In the genomic region with DNA sequence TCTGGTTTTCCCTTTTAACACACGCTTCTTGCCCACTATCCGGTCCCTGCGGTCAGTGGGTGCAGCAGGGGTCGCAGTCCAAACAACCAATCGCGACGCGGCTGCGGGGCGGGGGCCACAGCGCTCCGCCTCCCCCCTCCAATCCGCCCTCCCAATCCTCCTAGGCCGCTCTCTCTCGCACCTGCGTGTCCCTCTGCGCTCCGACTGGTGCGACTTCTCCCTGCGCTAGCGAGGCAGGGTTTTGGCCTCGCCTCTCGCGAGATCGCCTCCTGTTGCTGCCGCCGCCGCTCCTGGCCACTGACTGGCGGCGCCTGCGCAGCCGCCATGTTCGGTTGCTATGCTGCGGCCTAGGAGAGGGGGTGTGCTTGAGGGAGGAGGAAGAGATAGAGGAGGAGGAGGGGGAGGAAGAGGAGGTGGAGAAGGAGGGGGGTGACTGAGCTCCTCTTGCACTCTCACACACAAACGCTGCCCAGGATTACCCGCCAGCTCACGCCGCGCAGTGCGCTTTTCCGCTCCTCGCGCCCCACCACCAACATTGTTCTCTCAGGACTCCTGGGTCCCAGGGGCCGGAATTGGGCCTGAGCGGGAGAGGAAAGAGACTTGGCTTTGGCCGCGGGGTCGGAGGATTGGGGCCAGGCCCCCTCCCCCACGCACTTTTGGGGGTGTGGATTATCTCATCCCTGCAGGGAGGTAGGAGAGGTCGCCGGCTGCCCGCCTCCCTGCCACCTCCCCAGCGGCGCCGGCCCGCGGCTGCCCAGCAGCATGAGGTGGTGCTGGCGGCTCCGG, we compare ENCODE assay signal across 1 cellular context.
TF ChIP-seq lines count a peak whose summit lies in the region.

A gene with protein sequence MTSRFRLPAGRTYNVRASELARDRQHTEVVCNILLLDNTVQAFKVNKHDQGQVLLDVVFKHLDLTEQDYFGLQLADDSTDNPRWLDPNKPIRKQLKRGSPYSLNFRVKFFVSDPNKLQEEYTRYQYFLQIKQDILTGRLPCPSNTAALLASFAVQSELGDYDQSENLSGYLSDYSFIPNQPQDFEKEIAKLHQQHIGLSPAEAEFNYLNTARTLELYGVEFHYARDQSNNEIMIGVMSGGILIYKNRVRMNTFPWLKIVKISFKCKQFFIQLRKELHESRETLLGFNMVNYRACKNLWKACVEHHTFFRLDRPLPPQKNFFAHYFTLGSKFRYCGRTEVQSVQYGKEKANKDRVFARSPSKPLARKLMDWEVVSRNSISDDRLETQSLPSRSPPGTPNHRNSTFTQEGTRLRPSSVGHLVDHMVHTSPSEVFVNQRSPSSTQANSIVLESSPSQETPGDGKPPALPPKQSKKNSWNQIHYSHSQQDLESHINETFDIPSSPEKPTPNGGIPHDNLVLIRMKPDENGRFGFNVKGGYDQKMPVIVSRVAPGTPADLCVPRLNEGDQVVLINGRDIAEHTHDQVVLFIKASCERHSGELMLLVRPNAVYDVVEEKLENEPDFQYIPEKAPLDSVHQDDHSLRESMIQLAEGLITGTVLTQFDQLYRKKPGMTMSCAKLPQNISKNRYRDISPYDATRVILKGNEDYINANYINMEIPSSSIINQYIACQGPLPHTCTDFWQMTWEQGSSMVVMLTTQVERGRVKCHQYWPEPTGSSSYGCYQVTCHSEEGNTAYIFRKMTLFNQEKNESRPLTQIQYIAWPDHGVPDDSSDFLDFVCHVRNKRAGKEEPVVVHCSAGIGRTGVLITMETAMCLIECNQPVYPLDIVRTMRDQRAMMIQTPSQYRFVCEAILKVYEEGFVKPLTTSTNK (plus strand): TSS at position 472 of the 786 bp plus-strand sequence. CDS start 49,932 bp downstream, outside the sequence.

TF ChIP-seq in HepG2, 621 proteins besides CTCF, POLR2A, EP300 and RAD21 (continued from another document and continues in another):
- TF ChIP-seq, protein P1, sequence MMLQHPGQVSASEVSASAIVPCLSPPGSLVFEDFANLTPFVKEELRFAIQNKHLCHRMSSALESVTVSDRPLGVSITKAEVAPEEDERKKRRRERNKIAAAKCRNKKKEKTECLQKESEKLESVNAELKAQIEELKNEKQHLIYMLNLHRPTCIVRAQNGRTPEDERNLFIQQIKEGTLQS (CRISPR knock-in tag; IDR thresholded peaks at IDR 0.05): peak; percentile 50; the same call in 1 of the 2 replicates
- TF ChIP-seq STAG1 (CRISPR knock-in tag; IDR thresholded peaks at IDR 0.05): no peak; the same call in 1 of the 2 replicates
- TF ChIP-seq, protein P2, sequence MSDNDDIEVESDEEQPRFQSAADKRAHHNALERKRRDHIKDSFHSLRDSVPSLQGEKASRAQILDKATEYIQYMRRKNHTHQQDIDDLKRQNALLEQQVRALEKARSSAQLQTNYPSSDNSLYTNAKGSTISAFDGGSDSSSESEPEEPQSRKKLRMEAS (IDR thresholded peaks at IDR 0.05): peak; percentile 94
- TF ChIP-seq ZNF136 (CRISPR knock-in tag; IDR thresholded peaks at IDR 0.05; ENCODE audit: low read depth): peak; percentile 97
- no peak for TF ChIP-seq ZNF383 (CRISPR knock-in tag; IDR thresholded peaks at IDR 0.05; ENCODE audit: borderline replicate concordance)
- TF ChIP-seq PITX1 (CRISPR knock-in tag; IDR thresholded peaks at IDR 0.05): peak; percentile 91
- peak; percentile 91; the same call in 1 of the 2 replicates for TF ChIP-seq ZNF747 (CRISPR knock-in tag; IDR thresholded peaks at IDR 0.05; ENCODE audit: borderline replicate concordance)
- TF ChIP-seq GZF1 (CRISPR knock-in tag; IDR thresholded peaks at IDR 0.05): peak; percentile 77; the same call in 1 of the 2 replicates
- TF ChIP-seq, protein P3, sequence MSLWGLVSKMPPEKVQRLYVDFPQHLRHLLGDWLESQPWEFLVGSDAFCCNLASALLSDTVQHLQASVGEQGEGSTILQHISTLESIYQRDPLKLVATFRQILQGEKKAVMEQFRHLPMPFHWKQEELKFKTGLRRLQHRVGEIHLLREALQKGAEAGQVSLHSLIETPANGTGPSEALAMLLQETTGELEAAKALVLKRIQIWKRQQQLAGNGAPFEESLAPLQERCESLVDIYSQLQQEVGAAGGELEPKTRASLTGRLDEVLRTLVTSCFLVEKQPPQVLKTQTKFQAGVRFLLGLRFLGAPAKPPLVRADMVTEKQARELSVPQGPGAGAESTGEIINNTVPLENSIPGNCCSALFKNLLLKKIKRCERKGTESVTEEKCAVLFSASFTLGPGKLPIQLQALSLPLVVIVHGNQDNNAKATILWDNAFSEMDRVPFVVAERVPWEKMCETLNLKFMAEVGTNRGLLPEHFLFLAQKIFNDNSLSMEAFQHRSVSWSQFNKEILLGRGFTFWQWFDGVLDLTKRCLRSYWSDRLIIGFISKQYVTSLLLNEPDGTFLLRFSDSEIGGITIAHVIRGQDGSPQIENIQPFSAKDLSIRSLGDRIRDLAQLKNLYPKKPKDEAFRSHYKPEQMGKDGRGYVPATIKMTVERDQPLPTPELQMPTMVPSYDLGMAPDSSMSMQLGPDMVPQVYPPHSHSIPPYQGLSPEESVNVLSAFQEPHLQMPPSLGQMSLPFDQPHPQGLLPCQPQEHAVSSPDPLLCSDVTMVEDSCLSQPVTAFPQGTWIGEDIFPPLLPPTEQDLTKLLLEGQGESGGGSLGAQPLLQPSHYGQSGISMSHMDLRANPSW (CRISPR knock-in tag; IDR thresholded peaks at IDR 0.05; ENCODE audit: borderline replicate concordance): peak; percentile 41; the same call in 1 of the 2 replicates
- TF ChIP-seq ZNF234 (CRISPR knock-in tag; conservative IDR thresholded peaks at IDR 0.05): no peak
- peak; percentile 75; the same call in 1 of the 2 replicates for TF ChIP-seq ZNF543 (CRISPR knock-in tag; IDR thresholded peaks at IDR 0.05)
- 0 out of 2 replicates have a peak, but pooled peaks have one; percentile 46 for TF ChIP-seq ZBTB3 (CRISPR knock-in tag; IDR thresholded peaks at IDR 0.05; ENCODE audit: borderline replicate concordance, low read depth)
- TF ChIP-seq ZNF124 (CRISPR knock-in tag; IDR thresholded peaks at IDR 0.05): peak; percentile 79
- TF ChIP-seq, protein P4, sequence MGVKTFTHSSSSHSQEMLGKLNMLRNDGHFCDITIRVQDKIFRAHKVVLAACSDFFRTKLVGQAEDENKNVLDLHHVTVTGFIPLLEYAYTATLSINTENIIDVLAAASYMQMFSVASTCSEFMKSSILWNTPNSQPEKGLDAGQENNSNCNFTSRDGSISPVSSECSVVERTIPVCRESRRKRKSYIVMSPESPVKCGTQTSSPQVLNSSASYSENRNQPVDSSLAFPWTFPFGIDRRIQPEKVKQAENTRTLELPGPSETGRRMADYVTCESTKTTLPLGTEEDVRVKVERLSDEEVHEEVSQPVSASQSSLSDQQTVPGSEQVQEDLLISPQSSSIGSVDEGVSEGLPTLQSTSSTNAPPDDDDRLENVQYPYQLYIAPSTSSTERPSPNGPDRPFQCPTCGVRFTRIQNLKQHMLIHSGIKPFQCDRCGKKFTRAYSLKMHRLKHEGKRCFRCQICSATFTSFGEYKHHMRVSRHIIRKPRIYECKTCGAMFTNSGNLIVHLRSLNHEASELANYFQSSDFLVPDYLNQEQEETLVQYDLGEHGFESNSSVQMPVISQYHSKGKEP (CRISPR knock-in tag; IDR thresholded peaks at IDR 0.05): peak; percentile 22; the same call in 1 of the 2 replicates
- TF ChIP-seq NFRKB (IDR thresholded peaks at IDR 0.05): peak; percentile 59; the same call in 1 of the 2 replicates
- TF ChIP-seq, protein P5, sequence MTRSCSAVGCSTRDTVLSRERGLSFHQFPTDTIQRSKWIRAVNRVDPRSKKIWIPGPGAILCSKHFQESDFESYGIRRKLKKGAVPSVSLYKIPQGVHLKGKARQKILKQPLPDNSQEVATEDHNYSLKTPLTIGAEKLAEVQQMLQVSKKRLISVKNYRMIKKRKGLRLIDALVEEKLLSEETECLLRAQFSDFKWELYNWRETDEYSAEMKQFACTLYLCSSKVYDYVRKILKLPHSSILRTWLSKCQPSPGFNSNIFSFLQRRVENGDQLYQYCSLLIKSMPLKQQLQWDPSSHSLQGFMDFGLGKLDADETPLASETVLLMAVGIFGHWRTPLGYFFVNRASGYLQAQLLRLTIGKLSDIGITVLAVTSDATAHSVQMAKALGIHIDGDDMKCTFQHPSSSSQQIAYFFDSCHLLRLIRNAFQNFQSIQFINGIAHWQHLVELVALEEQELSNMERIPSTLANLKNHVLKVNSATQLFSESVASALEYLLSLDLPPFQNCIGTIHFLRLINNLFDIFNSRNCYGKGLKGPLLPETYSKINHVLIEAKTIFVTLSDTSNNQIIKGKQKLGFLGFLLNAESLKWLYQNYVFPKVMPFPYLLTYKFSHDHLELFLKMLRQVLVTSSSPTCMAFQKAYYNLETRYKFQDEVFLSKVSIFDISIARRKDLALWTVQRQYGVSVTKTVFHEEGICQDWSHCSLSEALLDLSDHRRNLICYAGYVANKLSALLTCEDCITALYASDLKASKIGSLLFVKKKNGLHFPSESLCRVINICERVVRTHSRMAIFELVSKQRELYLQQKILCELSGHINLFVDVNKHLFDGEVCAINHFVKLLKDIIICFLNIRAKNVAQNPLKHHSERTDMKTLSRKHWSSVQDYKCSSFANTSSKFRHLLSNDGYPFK (CRISPR knock-in tag; IDR thresholded peaks at IDR 0.05; ENCODE audit: borderline replicate concordance): peak; percentile 100
- TF ChIP-seq ZNF850 (CRISPR knock-in tag; conservative IDR thresholded peaks at IDR 0.05): no peak
- no peak for TF ChIP-seq ZBTB8A (CRISPR knock-in tag; IDR thresholded peaks at IDR 0.05; ENCODE audit: borderline replicate concordance, low read depth)
- peak; percentile 90 for TF ChIP-seq ZFY (CRISPR knock-in tag; IDR thresholded peaks at IDR 0.05)
- TF ChIP-seq HES4 (CRISPR knock-in tag; IDR thresholded peaks at IDR 0.05; ENCODE audit: borderline replicate concordance): no peak; the same call in 1 of the 2 replicates
- TF ChIP-seq ZKSCAN8 (CRISPR knock-in tag; IDR thresholded peaks at IDR 0.05; ENCODE audit: borderline replicate concordance): peak; percentile 80
- 0 out of 2 replicates have a peak, but pooled peaks have one; percentile 83 for TF ChIP-seq PCBP1 (IDR thresholded peaks at IDR 0.05; ENCODE audit: borderline replicate concordance, low read depth, low read length)
- TF ChIP-seq, protein P6, sequence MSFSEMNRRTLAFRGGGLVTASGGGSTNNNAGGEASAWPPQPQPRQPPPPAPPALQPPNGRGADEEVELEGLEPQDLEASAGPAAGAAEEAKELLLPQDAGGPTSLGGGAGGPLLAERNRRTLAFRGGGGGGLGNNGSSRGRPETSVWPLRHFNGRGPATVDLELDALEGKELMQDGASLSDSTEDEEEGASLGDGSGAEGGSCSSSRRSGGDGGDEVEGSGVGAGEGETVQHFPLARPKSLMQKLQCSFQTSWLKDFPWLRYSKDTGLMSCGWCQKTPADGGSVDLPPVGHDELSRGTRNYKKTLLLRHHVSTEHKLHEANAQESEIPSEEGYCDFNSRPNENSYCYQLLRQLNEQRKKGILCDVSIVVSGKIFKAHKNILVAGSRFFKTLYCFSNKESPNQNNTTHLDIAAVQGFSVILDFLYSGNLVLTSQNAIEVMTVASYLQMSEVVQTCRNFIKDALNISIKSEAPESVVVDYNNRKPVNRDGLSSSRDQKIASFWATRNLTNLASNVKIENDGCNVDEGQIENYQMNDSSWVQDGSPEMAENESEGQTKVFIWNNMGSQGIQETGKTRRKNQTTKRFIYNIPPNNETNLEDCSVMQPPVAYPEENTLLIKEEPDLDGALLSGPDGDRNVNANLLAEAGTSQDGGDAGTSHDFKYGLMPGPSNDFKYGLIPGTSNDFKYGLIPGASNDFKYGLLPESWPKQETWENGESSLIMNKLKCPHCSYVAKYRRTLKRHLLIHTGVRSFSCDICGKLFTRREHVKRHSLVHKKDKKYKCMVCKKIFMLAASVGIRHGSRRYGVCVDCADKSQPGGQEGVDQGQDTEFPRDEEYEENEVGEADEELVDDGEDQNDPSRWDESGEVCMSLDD (CRISPR knock-in tag; IDR thresholded peaks at IDR 0.05; ENCODE audit: borderline replicate concordance): peak; percentile 52; the same call in 1 of the 2 replicates
- TF ChIP-seq, protein P7, sequence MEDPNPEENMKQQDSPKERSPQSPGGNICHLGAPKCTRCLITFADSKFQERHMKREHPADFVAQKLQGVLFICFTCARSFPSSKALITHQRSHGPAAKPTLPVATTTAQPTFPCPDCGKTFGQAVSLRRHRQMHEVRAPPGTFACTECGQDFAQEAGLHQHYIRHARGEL (CRISPR knock-in tag; IDR thresholded peaks at IDR 0.05): no peak; the same call in 1 of the 2 replicates
- 0 out of 2 replicates have a peak, but pooled peaks have one; percentile 38 for TF ChIP-seq KLF12 (CRISPR knock-in tag; IDR thresholded peaks at IDR 0.05; ENCODE audit: borderline replicate concordance)
- peak; percentile 99 for TF ChIP-seq RFXAP (CRISPR knock-in tag; IDR thresholded peaks at IDR 0.05; ENCODE audit: borderline replicate concordance)
- TF ChIP-seq, protein P8, sequence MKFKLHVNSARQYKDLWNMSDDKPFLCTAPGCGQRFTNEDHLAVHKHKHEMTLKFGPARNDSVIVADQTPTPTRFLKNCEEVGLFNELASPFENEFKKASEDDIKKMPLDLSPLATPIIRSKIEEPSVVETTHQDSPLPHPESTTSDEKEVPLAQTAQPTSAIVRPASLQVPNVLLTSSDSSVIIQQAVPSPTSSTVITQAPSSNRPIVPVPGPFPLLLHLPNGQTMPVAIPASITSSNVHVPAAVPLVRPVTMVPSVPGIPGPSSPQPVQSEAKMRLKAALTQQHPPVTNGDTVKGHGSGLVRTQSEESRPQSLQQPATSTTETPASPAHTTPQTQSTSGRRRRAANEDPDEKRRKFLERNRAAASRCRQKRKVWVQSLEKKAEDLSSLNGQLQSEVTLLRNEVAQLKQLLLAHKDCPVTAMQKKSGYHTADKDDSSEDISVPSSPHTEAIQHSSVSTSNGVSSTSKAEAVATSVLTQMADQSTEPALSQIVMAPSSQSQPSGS (CRISPR knock-in tag; IDR thresholded peaks at IDR 0.05): peak; percentile 83
- TF ChIP-seq ZNF549 (CRISPR knock-in tag; IDR thresholded peaks at IDR 0.05): no peak
- no peak for TF ChIP-seq SNRNP70 (IDR thresholded peaks at IDR 0.05; ENCODE audit: low read depth, low read length)
- peak; percentile 85 for TF ChIP-seq HNRNPL (IDR thresholded peaks at IDR 0.05; ENCODE audit: low read depth, low read length)
- no peak for TF ChIP-seq ZSCAN12 (CRISPR knock-in tag; IDR thresholded peaks at IDR 0.05)
- no peak; the same call in 1 of the 2 replicates for TF ChIP-seq PAX8 (CRISPR knock-in tag; IDR thresholded peaks at IDR 0.05; ENCODE audit: borderline replicate concordance)
